Comparison of ENCODE assay signal across 8 cellular contexts in the genomic region with DNA sequence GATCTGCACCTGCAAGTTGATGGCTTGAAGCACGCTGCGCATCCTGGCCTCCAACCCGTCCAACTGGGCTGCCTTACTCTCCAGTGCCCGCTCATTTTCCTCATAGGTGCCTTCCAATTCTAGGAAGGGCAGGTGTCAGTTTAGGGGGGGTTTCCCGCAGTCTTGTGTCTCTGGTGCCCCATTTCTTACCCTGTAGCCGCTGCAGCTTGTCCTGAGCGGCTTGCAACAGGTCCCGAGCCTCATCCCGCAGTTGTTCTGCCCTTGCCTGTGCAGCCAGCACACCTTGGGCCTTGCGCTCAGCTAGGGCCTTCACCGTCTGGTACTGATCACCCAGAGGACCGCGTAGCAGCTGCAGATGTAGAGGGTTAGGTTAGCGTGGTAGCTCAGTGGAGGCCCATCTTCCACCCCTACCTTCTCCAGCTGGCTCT. TPM values are rescaled to one million over a fixed set of nuclear protein-coding genes. Genes with fewer than 3 reads are reported as not detected.
DNase-seq lines count a peak whose midpoint lies in the region; ATAC-seq and TF ChIP-seq lines count a peak whose summit lies in the region.

No MANE protein-coding gene starts in this region.

- H3K36me3 ChIP-seq in SJSA1: peaks cover 93% of the 10 kb centered on the region
- peaks cover 49 to 84% (median 62%) of the 10 kb centered on the region in 3 donors for H3K36me3 ChIP-seq in esophagus squamous epithelium
- H3K36me3 ChIP-seq in gastrocnemius medialis: peaks cover 2 to 78% of the 10 kb centered on the region in 2 donors

- H3K27me3 ChIP-seq in SJSA1 (replicated peaks) (no peaks in the 10 kb centered on the region), esophagus squamous epithelium (no peaks in the 10 kb centered on the region), gastrocnemius medialis (no peaks in the 10 kb centered on the region)

- peaks cover 14% of the 10 kb centered on the region for H3K4me1 ChIP-seq in SJSA1 (replicated peaks)
- H3K4me1 ChIP-seq in esophagus squamous epithelium: peaks cover 11 to 29% (median 21%) of the 10 kb centered on the region in 3 donors
- peaks cover 16 to 17% of the 10 kb centered on the region in 2 donors for H3K4me1 ChIP-seq in gastrocnemius medialis

- WGBS in esophagus squamous epithelium, 2 donors: 69% methylated on average over 11 to 12 of the region's 14 CpGs

- no peaks in the 10 kb centered on the region for H3K9me3 ChIP-seq in SJSA1 (replicated peaks)
- H3K9me3 ChIP-seq in esophagus squamous epithelium: no peaks in the 10 kb centered on the region
- no peaks in the 10 kb centered on the region for H3K9me3 ChIP-seq in gastrocnemius medialis

- ATAC-seq in gastrocnemius medialis: no peak
- no peak for ATAC-seq in GM19328 (IDR thresholded peaks at IDR 0.05; ENCODE audit: unreplicated experiment)
- no peak for ATAC-seq in HG02610 (IDR thresholded peaks at IDR 0.05; ENCODE audit: unreplicated experiment)
- no peak for ATAC-seq in GM19324 (IDR thresholded peaks at IDR 0.05; ENCODE audit: low FRiP score, unreplicated experiment)

- no peak for DNase-seq in GM12865 (ENCODE audit: low read depth)
- no peak for DNase-seq in SJSA1 (ENCODE audit: low read depth in 1 of 2, low spot score in 2 of 2)
- DNase-seq in esophagus squamous epithelium (lab: John Stamatoyannopoulos, UW): no peak
- no peak for DNase-seq in gastrocnemius medialis
- DNase-seq in central memory CD4-positive, alpha-beta T cell: no peak

- TF ChIP-seq CTCF in GM12865 (IDR thresholded peaks at IDR 0.05; ENCODE audit: insufficient read depth, low read depth, low read length, missing control alignments) (no peak), esophagus squamous epithelium (IDR thresholded peaks at IDR 0.05) (no peak), gastrocnemius medialis (IDR thresholded peaks at IDR 0.05 in 4 of 5, conservative IDR thresholded peaks at IDR 0.05 in 1 of 5) (no peak)

- no peak overlapping the region for H3K27ac ChIP-seq in SJSA1
- H3K27ac ChIP-seq in esophagus squamous epithelium: peak overlapping the region; percentile 92 to 99 (median 97)
- H3K27ac ChIP-seq in gastrocnemius medialis: peak overlapping the region; percentile 83 to 99 (median 95)

- TF ChIP-seq POLR2A in esophagus squamous epithelium (IDR thresholded peaks at IDR 0.05) (no peak), gastrocnemius medialis (IDR thresholded peaks at IDR 0.05) (no peak)

- intact Hi-C loops in esophagus squamous epithelium (cut with DNase I) (no loop called here), gastrocnemius medialis (cut with DNase I; ENCODE audit: low total_unique reads) (no loop called here)

- H3K4me3 ChIP-seq in GM12865 (ENCODE audit: low read depth, low read length) (peak overlapping the region; percentile 98), SJSA1 (peak overlapping the region; percentile 82; the same call in 1 of the 2 replicates), esophagus squamous epithelium (peak overlapping the region; percentile 84 to 98 (median 90)), gastrocnemius medialis (peak overlapping the region; percentile 77 to 100 (median 96))

- in situ Hi-C loops in gastrocnemius medialis (cut with MboI; ENCODE audit: low sequenced_read_pairs in 4 of 4): no loop called here

RNA-seq across cellular contexts. Expression of gene USP19, which starts 0.6 kb away (rescaled TPM):
- 21.5 and 23.8 TPM in 2 replicates for total RNA-seq in SJSA1 (2014; rRNA removed; shearing (Covaris generic))
- total RNA-seq in esophagus squamous epithelium: 10 to 100 TPM; 37.8 to 52.3 (median 40.7) TPM
- 100 to 1,000 TPM; 100 to 188 (median 128) TPM for total RNA-seq in gastrocnemius medialis

RNA-seq across cellular contexts. Expression of gene LAMB2, which starts 11.6 kb away (rescaled TPM):
- total RNA-seq in SJSA1 (2014; rRNA removed; shearing (Covaris generic)): 97.2 and 171 TPM in 2 replicates
- total RNA-seq in esophagus squamous epithelium (100 to 1,000 TPM in 3 of 4 donors, 10 to 100 TPM in 1; 66.0 to 319 (median 175) TPM), gastrocnemius medialis (100 to 1,000 TPM; 154 to 355 (median 243) TPM)

RNA-seq across cellular contexts. Expression of gene QARS1, which starts 16.7 kb away (rescaled TPM):
- 98.5 and 111 TPM in 2 replicates for total RNA-seq in SJSA1 (2014; rRNA removed; shearing (Covaris generic))
- total RNA-seq in esophagus squamous epithelium (100 to 1,000 TPM; 236 to 290 (median 265) TPM), gastrocnemius medialis (100 to 1,000 TPM; 157 to 259 (median 173) TPM)

RNA-seq across cellular contexts. Expression of gene QRICH1, which starts 27.4 kb away (rescaled TPM):
- total RNA-seq in SJSA1 (2014; rRNA removed; shearing (Covaris generic)): 37.8 and 77.3 TPM in 2 replicates
- total RNA-seq in esophagus squamous epithelium (10 to 100 TPM; 36.8 to 85.6 (median 49.1) TPM), gastrocnemius medialis (10 to 100 TPM; 35.8 to 65.6 (median 47.1) TPM)

RNA-seq across cellular contexts. Expression of gene CCDC71, which starts 44.9 kb away (rescaled TPM):
- total RNA-seq in SJSA1 (2014; rRNA removed; shearing (Covaris generic)): 23.8 and 24.7 TPM in 2 replicates
- total RNA-seq in esophagus squamous epithelium (10 to 100 TPM; 17.0 to 31.1 (median 23.1) TPM), gastrocnemius medialis (10 to 100 TPM; 20.0 to 31.0 (median 22.0) TPM)
